ENCODE assay signal across 7 cellular contexts in genomic region chr1:234970371-234970730, GRCh38.
DNase-seq lines count a peak whose midpoint lies in the region; ATAC-seq and TF ChIP-seq lines count a peak whose summit lies in the region.

No MANE protein-coding gene starts in this region.

- peak overlapping the region; percentile 29 for H3K9ac ChIP-seq in Loucy (ENCODE audit: low read depth, low read length, poor library complexity, severe bottlenecking)

- no peaks in the 10 kb centered on the region for H3K79me2 ChIP-seq in Loucy (ENCODE audit: insufficient read depth, low read length)

- no peaks in the 10 kb centered on the region for H4K20me1 ChIP-seq in Loucy (ENCODE audit: insufficient read depth, low read length, poor library complexity, severe bottlenecking)

- intact Hi-C loops in activated T-helper 2 cell treated with anti-CD3 and anti-CD28 coated beads, Interferon-gamma antibody, Interleukin-2, Interleukin-4, amounts not matched to agents 10 μg/mL and 5 μg/mL and 100 μg/mL, durations not matched to agents 14 hours and 24 hours and 36 hours (cut with micrococcal nuclease), result loop anchor here (1.0 to 2.0 kb wide), 3 partner anchors 10 to 360 kb away; partner anchors contain the start of gene IRF2BP2

- no peaks in the 10 kb centered on the region for H3F3A ChIP-seq in Loucy (ENCODE audit: low read depth)

- H3K36me3 Mint-ChIP-seq in activated T-helper 2 cell treated with anti-CD3 and anti-CD28 coated beads, Interferon-gamma antibody, Interleukin-2, Interleukin-4, amounts not matched to agents 10 μg/mL and 5 μg/mL and 100 μg/mL, durations not matched to agents 14 hours and 24 hours and 36 hours (ENCODE audit: low read depth), result peaks cover 25% of the 10 kb centered on the region

- no peaks in the 10 kb centered on the region for H3K27me3 ChIP-seq in Loucy (ENCODE audit: insufficient read depth, low read length, poor library complexity, severe bottlenecking)

- peaks cover 65% of the 10 kb centered on the region for H3K4me1 ChIP-seq in Loucy (ENCODE audit: insufficient read depth, low read length, poor library complexity, severe bottlenecking)

- no peaks in the 10 kb centered on the region for H3K9me3 ChIP-seq in Loucy (ENCODE audit: insufficient read depth, low read depth, low read length)

- ATAC-seq in stimulated activated naive CD8-positive, alpha-beta T cell treated with anti-CD3 and anti-CD28 coated beads, Interleukin-15, Interleukin-2, amounts not matched to agents 100 U/mL and 50 U/mL, for 24 hours, result peak; percentile 32
- no peak for ATAC-seq in HG03039 (IDR thresholded peaks at IDR 0.05; ENCODE audit: unreplicated experiment)
- ATAC-seq in HG03045 (IDR thresholded peaks at IDR 0.05; ENCODE audit: unreplicated experiment), result no peak

- no peak for DNase-seq in activated T-helper 2 cell treated with anti-CD3 and anti-CD28 coated beads, Interferon-gamma antibody, Interleukin-2, Interleukin-4, amounts not matched to agents 10 μg/mL and 5 μg/mL and 100 μg/mL, durations not matched to agents 14 hours and 24 hours and 36 hours (ENCODE audit: low spot score)
- DNase-seq in hepatic stellate cell (ENCODE audit: low spot score) (peak; percentile 42), GM03348 (ENCODE audit: low spot score) (no peak)
- peak; percentile 5 for DNase-seq in stimulated activated naive CD8-positive, alpha-beta T cell treated with anti-CD3 and anti-CD28 coated beads, Interleukin-15, Interleukin-2, amounts not matched to agents 100 U/mL and 50 U/mL, for 24 hours

- H3K27me3 Mint-ChIP-seq in activated T-helper 2 cell treated with anti-CD3 and anti-CD28 coated beads, Interferon-gamma antibody, Interleukin-2, Interleukin-4, amounts not matched to agents 10 μg/mL and 5 μg/mL and 100 μg/mL, durations not matched to agents 14 hours and 24 hours and 36 hours (ENCODE audit: low read depth), result no peaks in the 10 kb centered on the region

- no peak overlapping the region for H3K4me2 ChIP-seq in Loucy (ENCODE audit: low read depth, low read length, poor library complexity, severe bottlenecking)

- no peaks in the 10 kb centered on the region for H3K9me2 ChIP-seq in Loucy (replicated peaks; ENCODE audit: low read depth, low read length)

- no peak overlapping the region for H2AFZ ChIP-seq in Loucy (ENCODE audit: low read length)

- H3K4me1 Mint-ChIP-seq in activated T-helper 2 cell treated with anti-CD3 and anti-CD28 coated beads, Interferon-gamma antibody, Interleukin-2, Interleukin-4, amounts not matched to agents 10 μg/mL and 5 μg/mL and 100 μg/mL, durations not matched to agents 14 hours and 24 hours and 36 hours (ENCODE audit: low read depth), result peaks cover 63% of the 10 kb centered on the region

- no peak for TF ChIP-seq CTCF in Loucy (conservative IDR thresholded peaks at IDR 0.05; ENCODE audit: low read length)

- H3K27ac Mint-ChIP-seq in activated T-helper 2 cell treated with anti-CD3 and anti-CD28 coated beads, Interferon-gamma antibody, Interleukin-2, Interleukin-4, amounts not matched to agents 10 μg/mL and 5 μg/mL and 100 μg/mL, durations not matched to agents 14 hours and 24 hours and 36 hours, result peak overlapping the region; percentile 85

- peaks cover 2% of the 10 kb centered on the region for H3K9me3 Mint-ChIP-seq in activated T-helper 2 cell treated with anti-CD3 and anti-CD28 coated beads, Interferon-gamma antibody, Interleukin-2, Interleukin-4, amounts not matched to agents 10 μg/mL and 5 μg/mL and 100 μg/mL, durations not matched to agents 14 hours and 24 hours and 36 hours

- H3K36me3 ChIP-seq in Loucy (ENCODE audit: insufficient read depth, low read length), result no peaks in the 10 kb centered on the region

- no peak overlapping the region for H3K4me3 ChIP-seq in Loucy (ENCODE audit: low read length, poor library complexity, severe bottlenecking)

- H3K4me3 Mint-ChIP-seq in activated T-helper 2 cell treated with anti-CD3 and anti-CD28 coated beads, Interferon-gamma antibody, Interleukin-2, Interleukin-4, amounts not matched to agents 10 μg/mL and 5 μg/mL and 100 μg/mL, durations not matched to agents 14 hours and 24 hours and 36 hours (ENCODE audit: low read depth), result peak overlapping the region; percentile 30

Comparison
In these comparisons a context has a peak if more than half of its experiments do, and no peak if none do; other contexts are left out.
1. DNase-seq: peak in hepatic stellate cell (single experiment) and stimulated activated naive CD8-positive, alpha-beta T cell treated with anti-CD3 and anti-CD28 coated beads, Interleukin-15, Interleukin-2, amounts not matched to agents 100 U/mL and 50 U/mL, for 24 hours (single experiment); none in activated T-helper 2 cell treated with anti-CD3 and anti-CD28 coated beads, Interferon-gamma antibody, Interleukin-2, Interleukin-4, amounts not matched to agents 10 μg/mL and 5 μg/mL and 100 μg/mL, durations not matched to agents 14 hours and 24 hours and 36 hours (single experiment) and GM03348 (single experiment).